ENCODE assay signal across 8 cellular contexts in the genomic region with DNA sequence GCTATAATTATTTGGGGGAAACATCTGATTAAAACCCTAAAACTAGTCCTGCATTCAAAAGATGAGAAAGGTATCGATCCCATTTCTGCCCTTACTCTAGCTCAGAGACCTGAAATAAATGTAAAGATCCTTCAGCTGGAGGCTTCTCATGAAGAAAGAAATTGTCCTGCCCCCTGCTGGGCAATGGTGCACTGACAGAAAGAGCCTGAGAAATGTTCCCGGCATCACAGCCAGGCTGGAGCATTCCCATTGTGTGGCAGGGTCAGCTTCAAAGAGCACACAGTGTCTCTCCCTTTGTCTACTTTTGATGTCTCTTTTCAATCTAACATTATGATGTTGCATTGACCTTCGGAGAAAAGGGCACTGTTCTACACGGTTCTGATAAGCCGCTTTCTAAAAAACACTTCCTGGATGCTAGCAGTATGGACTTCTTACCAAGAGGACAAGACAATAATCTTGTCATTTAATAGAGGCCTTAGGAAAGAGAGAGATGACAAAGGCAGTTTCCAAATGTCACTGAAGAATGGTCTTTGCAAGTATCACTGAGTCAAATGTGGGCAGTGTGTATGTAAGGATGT.
DNase-seq lines count a peak whose midpoint lies in the region; ATAC-seq and TF ChIP-seq lines count a peak whose summit lies in the region.

No MANE protein-coding gene starts in this region.

- ATAC-seq in HG02759 (IDR thresholded peaks at IDR 0.05; ENCODE audit: unreplicated experiment) (peak; percentile 56), heart left ventricle (peak; percentile 62 to 71 (median 66)), GM19351 (IDR thresholded peaks at IDR 0.05; ENCODE audit: unreplicated experiment) (no peak)

- DNase-seq in DMS153 treated with DMSO at 0.1 percent for 48 hours (lab: John Stamatoyannopoulos, UW; ENCODE audit: unreplicated experiment) (peak; percentile 7), DMS153 (lab: John Stamatoyannopoulos, UW) (no peak), UCSD-AML1 (lab: John Stamatoyannopoulos, UW; ENCODE audit: unreplicated experiment) (peak; percentile 13), heart left ventricle (peak in 4 of 5 donors; percentile 20 to 52 (median 42)), renal cortical epithelial cell (ENCODE audit: low read depth) (peak; percentile 19), COR-L47 (lab: John Stamatoyannopoulos, UW) (no peak)

- no peaks in the 10 kb centered on the region for H3K9me3 ChIP-seq in heart left ventricle

- intact Hi-C loops in heart left ventricle (cut with DNase I): loop anchor here in 1 of 10 donors (10.0 kb wide), 1 partner anchor 1216 kb away; no protein-coding TSS in a partner anchor

- peak; percentile 56 to 81 (median 66) for TF ChIP-seq CTCF in heart left ventricle (IDR thresholded peaks at IDR 0.05)

- no peaks in the 10 kb centered on the region for H3K36me3 ChIP-seq in heart left ventricle

- no peak overlapping the region for H3K4me3 ChIP-seq in heart left ventricle

- peaks cover 0 to 23% (median 1%) of the 10 kb centered on the region in 12 donors for H3K4me1 ChIP-seq in heart left ventricle

- no peak for TF ChIP-seq POLR2A in heart left ventricle (IDR thresholded peaks at IDR 0.05)

- no peak overlapping the region for H3K27ac ChIP-seq in heart left ventricle

- H3K27me3 ChIP-seq in heart left ventricle: no peaks in the 10 kb centered on the region

- WGBS in heart left ventricle, 4 donors: 47 to 56% (median 49%) methylated on average over 5 of the region's 5 CpGs

Comparison
In these comparisons a context has a peak if more than half of its experiments do, and no peak if none do; other contexts are left out.
1. DNase-seq: peak in DMS153 treated with DMSO at 0.1 percent for 48 hours (single experiment), UCSD-AML1 (single experiment), heart left ventricle (4 of 5) and renal cortical epithelial cell (single experiment); none in DMS153 (single experiment) and COR-L47 (single experiment).